ENCODE assay signal across 8 cellular contexts in genomic region chr16:74034862-74035261, GRCh38.
A peak's percentile ranks its signal among the peaks of the same experiment; 100 is the strongest.
DNase-seq lines count a peak whose midpoint lies in the region; ATAC-seq and TF ChIP-seq lines count a peak whose summit lies in the region.

No MANE protein-coding gene starts in this region.

- in situ Hi-C loops in KBM-7 (cut with MboI; ENCODE audit: low pct_unique_long_range_greater_than_20kb, low sequenced_read_pairs), result no loop called here
- in situ Hi-C loops in astrocyte of the spinal cord (cut with HindIII; ENCODE audit: low sequenced_read_pairs), result no loop called here

- no peak overlapping the region for H3K23ac ChIP-seq in mesendoderm (ENCODE audit: low read length)

- no peaks in the 10 kb centered on the region for H3K79me1 ChIP-seq in mesendoderm (ENCODE audit: low read length)

- H4K8ac ChIP-seq in mesendoderm (ENCODE audit: low read depth, low read length), result no peak overlapping the region

- H2BK120ac ChIP-seq in mesendoderm (ENCODE audit: low read depth, low read length), result no peak overlapping the region

- no peak overlapping the region for H3K56ac ChIP-seq in mesendoderm (ENCODE audit: low read length)

- H3K4me3 ChIP-seq in astrocyte of the spinal cord (ENCODE audit: low read depth, low read length) (no peak overlapping the region), mesendoderm (ENCODE audit: low read length) (no peak overlapping the region)

- no peak overlapping the region for H3K27ac ChIP-seq in mesendoderm (ENCODE audit: low read depth, low read length)

- H3K4me2 ChIP-seq in mesendoderm (ENCODE audit: low read length), result no peak overlapping the region

- no peaks in the 10 kb centered on the region for H3K4me1 ChIP-seq in mesendoderm (ENCODE audit: control insufficient read depth, low read depth, low read length)

- H3K9ac ChIP-seq in mesendoderm (ENCODE audit: low read length), result no peak overlapping the region

- no CpG with 5 or more reads among the region's 4 CpGs for WGBS in mesendoderm (ENCODE audit: extremely low coverage, insufficient coverage, low lambda C conversion rate)

- peak; percentile 30 for DNase-seq in DMS53 treated with DMSO at 0.1 percent for 48 hours (lab: John Stamatoyannopoulos, UW; ENCODE audit: unreplicated experiment)
- DNase-seq in KBM-7, result peak; percentile 53
- DNase-seq in astrocyte of the spinal cord (ENCODE audit: low read depth, low spot score), result peak; percentile 9
- DNase-seq in mesendoderm, result peak; percentile 54
- no peak for DNase-seq in cerebellar nuclear complex (lab: John Stamatoyannopoulos, UW)
- DNase-seq in activated T-cell treated with anti-CD3 and anti-CD28 coated beads for 4 hours, result no peak
- DNase-seq in NOMO-1 (lab: John Stamatoyannopoulos, UW; ENCODE audit: unreplicated experiment in 2 of 2), result no peak

- H3K4ac ChIP-seq in mesendoderm (ENCODE audit: low read depth, low read length), result no peak overlapping the region

- H3K79me2 ChIP-seq in mesendoderm (ENCODE audit: control insufficient read depth, insufficient read depth, low read length), result no peaks in the 10 kb centered on the region

- H2BK15ac ChIP-seq in mesendoderm (replicated peaks; ENCODE audit: low read depth), result no peak overlapping the region

- ATAC-seq in GM18868 (IDR thresholded peaks at IDR 0.05; ENCODE audit: unreplicated experiment), result no peak

- no peak overlapping the region for H2BK5ac ChIP-seq in mesendoderm (ENCODE audit: low read length)

- no peaks in the 10 kb centered on the region for H3K27me3 ChIP-seq in mesendoderm (ENCODE audit: insufficient read depth, low read length, poor library complexity)

- H2AK5ac ChIP-seq in mesendoderm (ENCODE audit: low read length), result no peak overlapping the region

- H3K36me3 ChIP-seq in mesendoderm (ENCODE audit: control insufficient read depth, insufficient read depth, low read length), result no peaks in the 10 kb centered on the region

- TF ChIP-seq CTCF in astrocyte of the spinal cord (IDR thresholded peaks at IDR 0.05; ENCODE audit: low read depth, low read length), result peak; percentile 25

- H4K5ac ChIP-seq in mesendoderm (ENCODE audit: low read length), result no peak overlapping the region

- H3K18ac ChIP-seq in mesendoderm (ENCODE audit: low read length), result no peak overlapping the region

Comparison
In these comparisons a context has a peak if more than half of its experiments do, and no peak if none do; other contexts are left out.
1. DNase-seq: peak in DMS53 treated with DMSO at 0.1 percent for 48 hours (single experiment), KBM-7 (single experiment), astrocyte of the spinal cord (single experiment) and mesendoderm (single experiment); none in cerebellar nuclear complex (0 of 2), activated T-cell treated with anti-CD3 and anti-CD28 coated beads for 4 hours (single experiment) and NOMO-1 (0 of 2).